ENCODE assay signal across 14 cellular contexts in genomic region chr9:34385561-34386230, GRCh38. TPM values are rescaled to one million over a fixed set of nuclear protein-coding genes. Genes with fewer than 3 reads are reported as not detected.
DNase-seq lines count a peak whose midpoint lies in the region; ATAC-seq and TF ChIP-seq lines count a peak whose summit lies in the region.
"Had no signal": no experiment of that assay in that cellular context is flagged by ENCODE, and none has a peak within 500 bp of the region (broad histone marks: within the 10 kb centered on the region; RNA-seq: fewer than 3 reads in every experiment).

No MANE protein-coding gene starts in this region.

- peaks cover 4 to 28% (median 21%) of the 10 kb centered on the region in 3 experiments for H3K27me3 ChIP-seq in neuronal stem cell (ENCODE audit: control insufficient read depth in 3 of 3, insufficient read depth in 3 of 3, low read depth in 1 of 3, low read length in 3 of 3)
- H3K27me3 ChIP-seq: BLaER1 had no signal

- no peak overlapping the region for H3K4ac ChIP-seq in neuronal stem cell (ENCODE audit: low read length)

- H4K91ac ChIP-seq in neuronal stem cell (ENCODE audit: low read depth, low read length, poor library complexity) = no peak overlapping the region

- WGBS in neuronal stem cell (ENCODE audit: extremely low coverage in 2 of 2, insufficient read length in 2 of 2, insufficient replicate concordance in 1 of 2), 2 donors = no CpG with 5 or more reads among the region's 6 CpGs

- H3K18ac ChIP-seq in neuronal stem cell (ENCODE audit: low read length) = no peak overlapping the region

- H2BK120ac ChIP-seq in neuronal stem cell (ENCODE audit: low read depth, low read length) = no peak overlapping the region

- H3K14ac ChIP-seq in neuronal stem cell (ENCODE audit: low read length) = peak overlapping the region; percentile 82

- H2BK5ac ChIP-seq in neuronal stem cell (ENCODE audit: low read length) = no peak overlapping the region

- ATAC-seq in HG02981 (IDR thresholded peaks at IDR 0.05; ENCODE audit: unreplicated experiment) = no peak
- ATAC-seq in SK-N-SH treated with all-trans-retinoic acid at 6 μM for 48 hours = no peak
- ATAC-seq: HCT116 had no signal

- H2AFZ ChIP-seq in neuronal stem cell (ENCODE audit: low read length) = no peak overlapping the region
- H2AFZ ChIP-seq: GM23248 had no signal

- H3K4me1 ChIP-seq in neuronal stem cell (ENCODE audit: control insufficient read depth in 2 of 2, insufficient read depth in 1 of 2, low read depth in 1 of 2, low read length in 2 of 2) = peaks cover 5 to 7% of the 10 kb centered on the region in 2 donors

- H3K27ac ChIP-seq in neuronal stem cell (replicated peaks; ENCODE audit: low read length) = no peak overlapping the region
- H3K27ac ChIP-seq: BLaER1, GM23248 had no signal

- no peak overlapping the region for H3K9ac ChIP-seq in neuronal stem cell (ENCODE audit: low read depth, low read length, poor library complexity)
- H3K9ac ChIP-seq: BLaER1, GM23248 had no signal

- no peak overlapping the region for H3K4me2 ChIP-seq in neuronal stem cell (ENCODE audit: insufficient read depth, low read length, poor library complexity, severe bottlenecking)
- H3K4me2 ChIP-seq: BLaER1 had no signal

- H2BK15ac ChIP-seq in neuronal stem cell (ENCODE audit: low read length) = no peak overlapping the region

- no peaks in the 10 kb centered on the region for H3K36me3 ChIP-seq in neuronal stem cell (replicated peaks in 1 of 2; ENCODE audit: control insufficient read depth in 2 of 2, insufficient read depth in 2 of 2, low read length in 2 of 2)
- H3K36me3 ChIP-seq: BLaER1 had no signal

- no peak overlapping the region for H4K8ac ChIP-seq in neuronal stem cell (ENCODE audit: low read depth, low read length)

- H2BK12ac ChIP-seq in neuronal stem cell (ENCODE audit: low read length) = no peak overlapping the region

- no peak overlapping the region for H3K4me3 ChIP-seq in neuronal stem cell (ENCODE audit: low read length in 2 of 2)
- H3K4me3 ChIP-seq: BLaER1, GM23248 had no signal

- H3K23ac ChIP-seq in neuronal stem cell (ENCODE audit: low read depth, low read length, poor library complexity) = no peak overlapping the region

- no peaks in the 10 kb centered on the region for H3K9me3 ChIP-seq in neuronal stem cell (replicated peaks in 1 of 2; ENCODE audit: control insufficient read depth in 2 of 2, insufficient read depth in 1 of 2, low read depth in 1 of 2, low read length in 2 of 2)
- H3K9me3 ChIP-seq: BLaER1 had no signal

- no peak overlapping the region for H2AK5ac ChIP-seq in neuronal stem cell (ENCODE audit: low read depth, low read length)

- no peaks in the 10 kb centered on the region for H3K79me1 ChIP-seq in neuronal stem cell (ENCODE audit: low read depth, low read length)

- peak; percentile 32 for DNase-seq in activated CD8-positive, alpha-beta memory T cell treated with anti-CD3 and anti-CD28 coated beads, Interleukin-2, amount 50 U/mL, for 48 hours
- DNase-seq in activated CD8-positive, alpha-beta memory T cell treated with anti-CD3 and anti-CD28 coated beads, Interleukin-2, amount 50 U/mL, for 4 hours = no peak
- DNase-seq in ecto neural progenitor cell (ENCODE audit: low spot score) = peak; percentile 22
- no peak for DNase-seq in neuronal stem cell (ENCODE audit: low spot score)
- no peak for DNase-seq in putamen (ENCODE audit: low spot score)
- DNase-seq: 8988T; AML-193; CD8-positive, alpha-beta memory T cell; DMS 273 treated with DMSO at 0.1 percent for 48 hours; GM23248 had no signal

TF ChIP-seq in SK-N-SH treated with all-trans-retinoic acid at 6 μM for 48 hours, 23 proteins besides CTCF, POLR2A, EP300 and RAD21:
- TF ChIP-seq POU6F1 (CRISPR knock-in tag; IDR thresholded peaks at IDR 0.05; ENCODE audit: borderline replicate concordance, low read depth) (no peak), PPARA (CRISPR knock-in tag; IDR thresholded peaks at IDR 0.05; ENCODE audit: borderline replicate concordance) (no peak), GLIS3 (CRISPR knock-in tag; IDR thresholded peaks at IDR 0.05) (no peak), PATZ1 (CRISPR knock-in tag; IDR thresholded peaks at IDR 0.05; ENCODE audit: borderline replicate concordance) (no peak)

RNA-seq across cellular contexts. Expression of gene MYORG, which starts 9.0 kb away (rescaled TPM):
- polyA plus RNA-seq in neuronal stem cell (2013, experiment 1 of 2) = 0.06 TPM
- 0.07 TPM for polyA plus RNA-seq in neuronal stem cell (2013, experiment 2 of 2)

RNA-seq across cellular contexts. Expression of gene NUDT2, which starts 56.3 kb away (rescaled TPM):
- polyA plus RNA-seq in neuronal stem cell (2013, experiment 1 of 2) = 18.3 TPM
- polyA plus RNA-seq in neuronal stem cell (2013, experiment 2 of 2) = 17.7 TPM

RNA-seq across cellular contexts. Expression of gene KIF24, which starts 56.6 kb away (rescaled TPM):
- 3.1 TPM for polyA plus RNA-seq in neuronal stem cell (2013, experiment 1 of 2)
- polyA plus RNA-seq in neuronal stem cell (2013, experiment 2 of 2) = 3.2 TPM
- polyA plus RNA-seq: CD8-positive, alpha-beta memory T cell had no signal

Comparison
In these comparisons a context has a peak if more than half of its experiments do, and no peak if none do; other contexts are left out.
1. DNase-seq: peak in activated CD8-positive, alpha-beta memory T cell treated with anti-CD3 and anti-CD28 coated beads, Interleukin-2, amount 50 U/mL, for 48 hours (single experiment) and ecto neural progenitor cell (single experiment); none in activated CD8-positive, alpha-beta memory T cell treated with anti-CD3 and anti-CD28 coated beads, Interleukin-2, amount 50 U/mL, for 4 hours (single experiment), neuronal stem cell (single experiment) and putamen (single experiment).